15 cellular contexts compared by ENCODE assay signal in the genomic region with DNA sequence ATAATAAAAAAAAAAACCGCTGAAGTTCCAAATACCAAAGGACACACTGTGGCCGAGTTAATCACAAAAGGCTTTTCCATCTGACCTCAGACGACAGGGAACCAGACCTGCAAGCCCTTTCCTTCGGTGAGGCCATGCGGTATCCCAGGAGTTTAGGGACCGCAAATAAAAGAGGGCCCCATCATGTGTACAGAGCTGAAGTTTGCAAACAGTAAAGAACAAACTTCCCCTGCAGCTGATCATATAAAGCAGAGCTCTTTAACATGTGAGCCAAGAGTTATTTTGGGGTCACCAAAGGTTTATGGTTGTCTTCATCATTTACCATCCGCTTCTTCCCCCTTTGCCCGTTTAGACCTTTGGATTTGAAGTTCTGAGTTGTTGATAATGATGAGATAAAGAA. TPM values are rescaled to one million over a fixed set of nuclear protein-coding genes. Genes with fewer than 3 reads are reported as not detected.
"Had no signal": no experiment of that assay in that cellular context is flagged by ENCODE, and none has a peak within 500 bp of the region (broad histone marks: within the 10 kb centered on the region; RNA-seq: fewer than 3 reads in every experiment).

No MANE protein-coding gene starts in this region.

- H3K27ac Mint-ChIP-seq: activated CD4-positive, alpha-beta T cell treated with anti-CD3 and anti-CD28 coated beads for 36 hours; activated CD8-positive, alpha-beta T cell treated with anti-CD3 and anti-CD28 coated beads, Interleukin-2, amount 10 ng/mL, durations not matched to agents 7 days and 5 days; activated naive CD4-positive, alpha-beta T cell treated with anti-CD3 and anti-CD28 coated beads, Interleukin-2, amount 50 U/mL, for 72 hours; activated T-helper 17 cell treated with anti-CD3 and anti-CD28 coated beads, Interleukin-2, amount 50 U/mL, for 72 hours had no signal

- H3K27ac ChIP-seq: brain microvascular endothelial cell, tibial artery, uterus, WERI-Rb-1 had no signal

- H3K27me3 Mint-ChIP-seq: activated CD4-positive, alpha-beta T cell treated with anti-CD3 and anti-CD28 coated beads for 36 hours; activated T-helper 17 cell treated with anti-CD3 and anti-CD28 coated beads, Interleukin-2, amount 50 U/mL, for 72 hours had no signal

- FAIRE-seq: frontal cortex, kidney, small intestine had no signal

- H3K36me3 ChIP-seq: brain microvascular endothelial cell, heart right ventricle, tibial artery, uterus, WERI-Rb-1 had no signal

- H3K4me1 Mint-ChIP-seq: activated T-helper 17 cell treated with anti-CD3 and anti-CD28 coated beads, Interleukin-2, amount 50 U/mL, for 72 hours had no signal

- H3K4me1 ChIP-seq: tibial artery, uterus had no signal

- H3K9me3 ChIP-seq: heart right ventricle, tibial artery, uterus had no signal

- H3K9me3 Mint-ChIP-seq: activated naive CD4-positive, alpha-beta T cell treated with anti-CD3 and anti-CD28 coated beads, Interleukin-2, amount 50 U/mL, for 72 hours; activated T-helper 17 cell treated with anti-CD3 and anti-CD28 coated beads, Interleukin-2, amount 50 U/mL, for 72 hours had no signal

- ATAC-seq: activated CD4-positive, alpha-beta T cell treated with anti-CD3 and anti-CD28 coated beads for 36 hours; activated CD8-positive, alpha-beta T cell treated with anti-CD3 and anti-CD28 coated beads, Interleukin-2, amount 10 ng/mL, durations not matched to agents 7 days and 5 days; activated naive CD4-positive, alpha-beta T cell treated with anti-CD3 and anti-CD28 coated beads, Interleukin-2, amount 50 U/mL, for 72 hours; activated T-helper 17 cell treated with anti-CD3 and anti-CD28 coated beads, Interleukin-2, amount 50 U/mL, for 72 hours; heart right ventricle; right cardiac atrium had no signal

- H3K27me3 ChIP-seq: brain microvascular endothelial cell, heart right ventricle, uterus had no signal

- H3K4me3 ChIP-seq: heart right ventricle, tibial artery, uterus had no signal

- DNase-seq: activated CD4-positive, alpha-beta T cell treated with anti-CD3 and anti-CD28 coated beads for 36 hours; activated CD8-positive, alpha-beta T cell treated with anti-CD3 and anti-CD28 coated beads, Interleukin-2, amount 10 ng/mL, durations not matched to agents 7 days and 5 days; brain microvascular endothelial cell; effector memory CD4-positive, alpha-beta T cell; heart right ventricle; kidney; right cardiac atrium; small intestine; tibial artery; uterus; WERI-Rb-1 had no signal

- H3K4me3 Mint-ChIP-seq: activated CD4-positive, alpha-beta T cell treated with anti-CD3 and anti-CD28 coated beads for 36 hours; activated CD8-positive, alpha-beta T cell treated with anti-CD3 and anti-CD28 coated beads, Interleukin-2, amount 10 ng/mL, durations not matched to agents 7 days and 5 days; activated T-helper 17 cell treated with anti-CD3 and anti-CD28 coated beads, Interleukin-2, amount 50 U/mL, for 72 hours had no signal

RNA-seq across cellular contexts. Expression of gene FOXJ1, which starts 33.0 kb away (rescaled TPM):
- total RNA-seq: fibroblast of lung, heart right ventricle, right cardiac atrium had no signal
- polyA plus RNA-seq: fibroblast of lung, right cardiac atrium had no signal
